ENCODE assay signal across 8 cellular contexts in the genomic region with DNA sequence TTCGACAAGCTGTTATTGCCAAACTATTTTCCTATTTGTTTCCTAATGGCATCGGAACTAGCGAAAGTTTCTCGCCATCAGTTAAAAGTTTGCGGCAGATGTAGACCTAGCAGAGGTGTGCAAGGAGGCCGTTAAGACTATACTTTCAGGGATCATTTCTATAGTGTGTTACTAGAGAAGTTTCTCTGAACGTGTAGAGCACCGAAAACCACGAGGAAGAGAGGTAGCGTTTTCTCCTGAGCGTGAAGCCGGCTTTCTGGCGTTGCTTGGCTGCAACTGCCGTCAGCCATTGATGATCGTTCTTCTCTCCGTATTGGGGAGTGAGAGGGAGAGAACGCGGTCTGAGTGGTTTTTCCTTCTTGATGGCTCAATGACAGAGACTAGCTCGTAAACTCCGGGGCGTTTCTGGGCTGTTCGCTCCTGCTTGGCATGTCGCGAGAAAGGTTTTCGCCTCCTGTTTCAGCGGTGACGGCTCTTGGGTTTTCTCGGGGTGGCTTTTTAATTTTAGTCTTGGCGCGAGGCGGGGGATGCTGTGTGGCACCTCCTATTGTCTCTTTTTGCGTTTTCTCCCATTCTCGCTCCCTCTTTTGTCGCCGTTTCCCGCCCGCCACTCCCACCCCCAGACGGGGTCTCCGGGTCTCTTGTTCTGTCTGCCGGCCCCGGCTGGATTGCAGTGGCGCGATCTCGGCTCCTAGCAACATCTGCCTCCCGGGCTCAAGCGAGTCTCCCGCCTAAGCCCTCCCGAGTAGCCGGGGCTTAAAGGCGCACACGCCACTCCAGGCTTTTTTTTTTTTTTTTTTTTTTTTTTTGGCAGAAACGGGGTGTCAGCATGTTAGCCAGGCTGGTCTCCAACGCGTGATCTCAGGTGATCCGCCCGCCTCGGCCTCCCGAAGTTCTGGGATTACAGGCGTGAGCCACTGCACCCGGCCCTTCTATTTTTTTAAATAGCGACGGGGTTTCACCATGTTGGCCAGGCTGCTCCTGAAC. TPM values are rescaled to one million over a fixed set of nuclear protein-coding genes. Genes with fewer than 3 reads are reported as not detected.
DNase-seq lines count a peak whose midpoint lies in the region; ATAC-seq and TF ChIP-seq lines count a peak whose summit lies in the region.
"Not testable (repeated sequence)": the region's sequence is repeated elsewhere in the genome, so short reads cannot be mapped to it uniquely, and the experiment has no call there.

No MANE protein-coding gene starts in this region.

- not testable (repeated sequence) for H3K4me1 Mint-ChIP-seq in activated T-helper 17 cell treated with anti-CD3 and anti-CD28 coated beads, Interleukin-2, amount 50 U/mL, for 72 hours; naive B cell

- intact Hi-C loops in OCI-LY7 (cut with micrococcal nuclease; ENCODE audit: unreplicated experiment); Right ventricle myocardium superior (cut with DNase I); tibial artery (cut with DNase I; ENCODE audit: low total_unique reads): not testable (repeated sequence)

- H3K4me3 Mint-ChIP-seq in activated T-helper 17 cell treated with anti-CD3 and anti-CD28 coated beads, Interleukin-2, amount 50 U/mL, for 72 hours; naive B cell: not testable (repeated sequence)

- H4K20me1 ChIP-seq in OCI-LY7 (ENCODE audit: insufficient read depth, low read length): not testable (repeated sequence)

- ATAC-seq in GM18867 (IDR thresholded peaks at IDR 0.05; ENCODE audit: unreplicated experiment): peak; percentile 41
- peak; percentile 12 for ATAC-seq in GM21619 (IDR thresholded peaks at IDR 0.05; ENCODE audit: unreplicated experiment)
- peak; percentile 43 for ATAC-seq in HG03045 (IDR thresholded peaks at IDR 0.05; ENCODE audit: unreplicated experiment)
- ATAC-seq in activated T-helper 17 cell treated with anti-CD3 and anti-CD28 coated beads, Interleukin-2, amount 50 U/mL, for 72 hours (replicated peaks): peak; percentile 69
- ATAC-seq in Right ventricle myocardium superior (ENCODE audit: poor library complexity): peak; percentile 62
- ATAC-seq in naive B cell (ENCODE audit: low read depth in 2 of 2): peak; percentile 35 to 46

- not testable (repeated sequence) for H3K4me3 ChIP-seq in OCI-LY7 (ENCODE audit: low read depth, low read length, poor library complexity, severe bottlenecking)
- H3K4me3 ChIP-seq in tibial artery: peak overlapping the region in 1 of 2 donors; percentile 19

- not testable (repeated sequence) for H3K4me2 ChIP-seq in OCI-LY7 (ENCODE audit: low read length)

- H2AFZ ChIP-seq in OCI-LY7 (ENCODE audit: low read length): not testable (repeated sequence)

- H3K27ac ChIP-seq in OCI-LY7 (ENCODE audit: low read depth, low read length, poor library complexity, severe bottlenecking): not testable (repeated sequence)
- peak overlapping the region; percentile 51 to 59 for H3K27ac ChIP-seq in tibial artery

- not testable (repeated sequence) for DNase-seq in OCI-LY7 (ENCODE audit: low spot score); Right ventricle myocardium superior; tibial artery
- peak; percentile 92 for DNase-seq in naive B cell

- H3K4me1 ChIP-seq in OCI-LY7 (ENCODE audit: insufficient read depth, low read length, poor library complexity, severe bottlenecking); tibial artery: not testable (repeated sequence)

- not testable (repeated sequence) for TF ChIP-seq CTCF in OCI-LY7 (conservative IDR thresholded peaks at IDR 0.05; ENCODE audit: low read length); tibial artery (IDR thresholded peaks at IDR 0.05)

- H3K9me3 Mint-ChIP-seq in activated T-helper 17 cell treated with anti-CD3 and anti-CD28 coated beads, Interleukin-2, amount 50 U/mL, for 72 hours; naive B cell: not testable (repeated sequence)

- not testable (repeated sequence) for H3K27ac Mint-ChIP-seq in activated T-helper 17 cell treated with anti-CD3 and anti-CD28 coated beads, Interleukin-2, amount 50 U/mL, for 72 hours; naive B cell

- not testable (repeated sequence) for H3K36me3 Mint-ChIP-seq in activated T-helper 17 cell treated with anti-CD3 and anti-CD28 coated beads, Interleukin-2, amount 50 U/mL, for 72 hours (ENCODE audit: low read depth); naive B cell

- POLR2A ChIA-PET in OCI-LY7 (lab: Charles Lee): not testable (repeated sequence)

- not testable (repeated sequence) for H3K79me2 ChIP-seq in OCI-LY7 (ENCODE audit: insufficient read depth, low read depth, low read length)

- not testable (repeated sequence) for H3K9me3 ChIP-seq in OCI-LY7 (ENCODE audit: low read length); tibial artery

- H3K27me3 ChIP-seq in tibial artery: not testable (repeated sequence)

- H3K9me2 ChIP-seq in OCI-LY7 (ENCODE audit: insufficient read depth, low read length): not testable (repeated sequence)

- not testable (repeated sequence) for H3K27me3 Mint-ChIP-seq in activated T-helper 17 cell treated with anti-CD3 and anti-CD28 coated beads, Interleukin-2, amount 50 U/mL, for 72 hours; naive B cell

- H3K36me3 ChIP-seq in OCI-LY7 (ENCODE audit: insufficient read depth, low read length); tibial artery: not testable (repeated sequence)

- BruUV-seq in OCI-LY7 (replicated peaks; lab: Mats Ljungman, UMichigan): TSS peak; percentile 100

- CTCF ChIA-PET in OCI-LY7 (lab: Charles Lee; ENCODE audit: unreplicated experiment): not testable (repeated sequence)

RNA-seq across cellular contexts. Expression of a gene that starts 49.0 kb away (rescaled TPM):
- 20.1 and 28.8 TPM in 2 replicates for total RNA-seq in OCI-LY7 (2014; rRNA removed; shearing (Covaris generic))
- total RNA-seq in OCI-LY7 (2022): 20.4 and 25.0 TPM in 2 replicates
- total RNA-seq in activated T-helper 17 cell treated with anti-CD3 and anti-CD28 coated beads, Interleukin-2, amount 50 U/mL, for 72 hours: 10 to 100 TPM in 1 of 2 donors, 1 to 10 TPM in 1; 8.4 to 13.4 TPM
- total RNA-seq in Right ventricle myocardium superior: 91.0 TPM
- polyA plus RNA-seq in naive B cell (ENCODE audit: low read depth in 6 of 6): 10 to 100 TPM in 5 of 6 donors, 1 to 10 TPM in 1; 9.8 to 35.0 (median 28.9) TPM

Comparison
In these comparisons a context has a peak if more than half of its experiments do, and no peak if none do; other contexts are left out.
1. ATAC-seq: peak in every context shown above with its lines; median percentile 69 in activated T-helper 17 cell treated with anti-CD3 and anti-CD28 coated beads, Interleukin-2, amount 50 U/mL, for 72 hours; 62 in Right ventricle myocardium superior; 43 in HG03045; 41 in GM18867; 40 in naive B cell; 12 in GM21619.